In the genomic region with DNA sequence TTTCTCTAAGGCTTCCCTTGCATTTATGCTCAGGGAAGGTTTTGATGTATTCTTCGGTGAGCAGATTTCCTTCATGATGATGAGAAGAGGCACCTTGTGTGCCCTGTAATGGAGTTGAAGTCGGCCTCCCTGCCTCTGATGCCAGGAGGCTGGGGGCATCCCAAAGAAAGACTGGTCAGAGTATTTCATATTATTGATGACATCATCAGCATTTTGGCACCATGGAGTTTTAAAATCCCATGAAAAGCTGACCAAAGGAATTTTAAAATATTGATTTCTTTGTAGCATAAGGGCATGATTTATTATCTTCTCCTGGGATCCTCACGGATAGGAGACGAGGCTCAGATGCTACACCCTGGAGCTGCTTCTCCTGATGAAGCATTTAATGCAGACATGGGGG, we compare ENCODE assay signal across 22 cellular contexts.
"Had no signal": no experiment of that assay in that cellular context is flagged by ENCODE, and none has a peak within 500 bp of the region (broad histone marks: within the 10 kb centered on the region; RNA-seq: fewer than 3 reads in every experiment).

No MANE protein-coding gene starts in this region.

- DNase-seq: IMR-90, Kasumi-1, MM.1S, NCI-H1092 treated with DMSO at 0.1 percent for 48 hours, NCI-H1436, NCI-H187, NCI-H2029, NCI-H2081 treated with DMSO at 0.1 percent for 48 hours, NCI-H2171, NCI-H226, NCI-H446, NCI-H510A, NCI-H524 treated with DMSO at 0.1 percent for 48 hours, NCI-H69, NCI-H774, Right ventricle myocardium superior, RPMI8226, SIG-M5 had no signal

- FAIRE-seq: RCC 7860 had no signal

- H3K4me2 ChIP-seq: KMS-11 had no signal

- H3K4me1 ChIP-seq: SJSA1 had no signal

- H3K4me3 ChIP-seq: SJSA1, SK-N-MC had no signal

- H3K27ac ChIP-seq: KMS-11, SJSA1, SK-N-MC had no signal
